ENCODE assay signal across 8 cellular contexts in the genomic region with DNA sequence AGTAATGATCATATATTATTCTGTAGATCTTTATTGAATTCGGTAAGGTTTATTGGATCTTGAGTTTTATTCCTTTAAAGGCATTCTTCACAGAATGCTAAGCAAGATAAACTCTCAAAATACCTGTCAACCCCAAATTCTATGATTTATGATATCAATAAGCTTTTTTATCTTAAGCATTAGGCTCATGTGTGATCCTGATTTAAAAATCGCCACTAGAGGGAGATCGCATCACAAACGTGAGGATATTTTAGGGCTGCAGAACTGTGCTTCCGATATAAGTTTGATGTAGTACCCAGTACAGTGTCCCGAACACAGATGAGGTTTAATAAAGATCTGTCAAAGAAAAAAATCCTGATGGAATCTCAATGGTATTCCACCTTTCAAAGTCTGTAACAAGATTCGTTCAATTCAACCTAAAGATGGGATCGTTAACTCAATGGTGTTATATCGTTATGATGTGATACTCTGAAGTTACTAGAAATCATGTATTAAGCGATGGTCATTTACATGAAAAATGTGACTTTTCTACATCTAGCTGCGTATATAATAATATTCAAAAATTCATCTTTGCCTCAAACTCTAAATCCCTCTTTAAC.
A peak's percentile ranks its signal among the peaks of the same experiment; 100 is the strongest.
DNase-seq lines count a peak whose midpoint lies in the region; ATAC-seq and TF ChIP-seq lines count a peak whose summit lies in the region.

No MANE protein-coding gene starts in this region.

- ATAC-seq in HG02870 (IDR thresholded peaks at IDR 0.05; ENCODE audit: unreplicated experiment) (peak; percentile 83), thoracic aorta (ENCODE audit: insufficient number of reproducible peaks, low FRiP score, low read depth) (peak; percentile 68)

- H3K27ac ChIP-seq in thoracic aorta = no peak overlapping the region

- H3K36me3 ChIP-seq in thoracic aorta = no peaks in the 10 kb centered on the region

- TF ChIP-seq CTCF in AG09309 (IDR thresholded peaks at IDR 0.05; ENCODE audit: control insufficient read depth, insufficient read depth, low read depth, low read length, missing control alignments) = peak; percentile 72
- TF ChIP-seq CTCF in GM12865 (IDR thresholded peaks at IDR 0.05; ENCODE audit: insufficient read depth, low read depth, low read length, missing control alignments) = peak; percentile 55
- peak; percentile 70 for TF ChIP-seq CTCF in astrocyte of the spinal cord (IDR thresholded peaks at IDR 0.05; ENCODE audit: low read depth, low read length)
- peak; percentile 53 for TF ChIP-seq CTCF in thoracic aorta (IDR thresholded peaks at IDR 0.05)

- H3K27me3 ChIP-seq in thoracic aorta (replicated peaks; ENCODE audit: insufficient read depth) = no peaks in the 10 kb centered on the region

- in situ Hi-C loops in astrocyte of the spinal cord (cut with HindIII; ENCODE audit: low sequenced_read_pairs) = no loop called here

- DNase-seq in AG09309 (ENCODE audit: low read depth) (peak; percentile 21), GM12865 (ENCODE audit: low read depth) (peak; percentile 57), NCI-H2171 (lab: John Stamatoyannopoulos, UW) (peak; percentile 5), astrocyte of the spinal cord (ENCODE audit: low read depth, low spot score) (peak; percentile 64), inferior parietal cortex (ENCODE audit: extremely low spot score) (peak; percentile 81), thoracic aorta (ENCODE audit: low spot score) (no peak), cortex of kidney (lab: John Stamatoyannopoulos, UW) (no peak)

- no peaks in the 10 kb centered on the region for H3K9me3 ChIP-seq in thoracic aorta

- no peak overlapping the region for H3K4me3 ChIP-seq in AG09309 (ENCODE audit: control insufficient read depth, low read depth, low read length)
- no peak overlapping the region for H3K4me3 ChIP-seq in GM12865 (ENCODE audit: low read depth, low read length)
- H3K4me3 ChIP-seq in astrocyte of the spinal cord (ENCODE audit: low read depth, low read length) = no peak overlapping the region
- no peak overlapping the region for H3K4me3 ChIP-seq in thoracic aorta

- H3K4me1 ChIP-seq in thoracic aorta (ENCODE audit: control insufficient read depth in 1 of 2, low read depth in 2 of 2) = no peaks in the 10 kb centered on the region

Comparison
In these comparisons a context has a peak if more than half of its experiments do, and no peak if none do; other contexts are left out.
1. DNase-seq: peak in AG09309 (single experiment), GM12865 (single experiment), NCI-H2171 (single experiment), astrocyte of the spinal cord (single experiment) and inferior parietal cortex (single experiment); none in thoracic aorta (single experiment) and cortex of kidney (single experiment).
2. Peak in every context shown above with its lines, with median percentiles within 50 percentile points of each other: CTCF ChIP-seq.